10 cellular contexts compared by ENCODE assay signal in the genomic region with DNA sequence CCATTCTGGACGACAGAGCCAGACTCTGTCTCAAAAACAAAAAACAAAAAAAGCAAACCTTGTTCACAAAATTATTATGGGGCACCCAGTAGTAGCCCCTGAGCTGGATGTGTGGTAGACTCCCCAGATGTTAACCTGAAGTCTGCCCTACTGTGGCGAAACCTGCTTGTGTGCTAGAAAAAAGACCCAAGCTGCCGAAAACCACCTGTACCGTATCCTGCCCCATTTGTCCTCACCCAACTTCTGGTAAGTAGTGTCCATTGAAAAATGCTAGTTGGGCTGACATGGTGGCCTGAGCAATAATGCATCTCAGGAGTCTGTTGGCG. TPM values are rescaled to one million over a fixed set of nuclear protein-coding genes. Genes with fewer than 3 reads are reported as not detected.
DNase-seq lines count a peak whose midpoint lies in the region; ATAC-seq, FAIRE-seq and TF ChIP-seq lines count a peak whose summit lies in the region.
"Had no signal": no experiment of that assay in that cellular context is flagged by ENCODE, and none has a peak within 500 bp of the region (broad histone marks: within the 10 kb centered on the region; RNA-seq: fewer than 3 reads in every experiment).

No MANE protein-coding gene starts in this region.

- ATAC-seq in GM18867 (IDR thresholded peaks at IDR 0.05; ENCODE audit: unreplicated experiment), result peak; percentile 52
- ATAC-seq in GM23338, result no peak
- peak; percentile 26 for ATAC-seq in HG03571 (IDR thresholded peaks at IDR 0.05; ENCODE audit: unreplicated experiment)
- ATAC-seq in memory B cell (ENCODE audit: low read depth), result peak; percentile 19
- ATAC-seq in pancreas, result no peak

- FAIRE-seq in pancreas (lab: Jason Lieb, UNC), result no peak
- FAIRE-seq: endothelial cell of umbilical vein had no signal

- H3K9me3 Mint-ChIP-seq in GM23338 (no peaks in the 10 kb centered on the region), memory B cell (no peaks in the 10 kb centered on the region)

- in situ Hi-C loops in G401 (cut with HindIII; ENCODE audit: low sequenced_read_pairs), result no loop called here

- H3K36me3 Mint-ChIP-seq in GM23338 (ENCODE audit: low read depth) (peaks cover 38% of the 10 kb centered on the region), memory B cell (no peaks in the 10 kb centered on the region)

- TF ChIP-seq CTCF in GM23338 (conservative IDR thresholded peaks at IDR 0.05; ENCODE audit: low read depth in 2 of 2) (no peak), pancreas (IDR thresholded peaks at IDR 0.05) (no peak)

- H3K4me1 Mint-ChIP-seq in GM23338, result peaks cover 44% of the 10 kb centered on the region
- peaks cover 33% of the 10 kb centered on the region for H3K4me1 Mint-ChIP-seq in memory B cell

- peaks cover 43% of the 10 kb centered on the region for H3K4me1 ChIP-seq in GM23338 (ENCODE audit: insufficient read depth)
- H3K4me1 ChIP-seq in pancreas, result no peaks in the 10 kb centered on the region

- 0 out of 2 replicates have a peak, but pooled peaks cover 5% of the 10 kb centered on the region for H4K20me1 ChIP-seq in GM23338 (replicated peaks; ENCODE audit: insufficient read depth)

- H2AFZ ChIP-seq in GM23338, result no peak overlapping the region

- peaks cover 47% of the 10 kb centered on the region for H3K79me2 ChIP-seq in GM23338 (replicated peaks; ENCODE audit: insufficient read depth)

- intact Hi-C loops in pancreas (cut with DNase I), result no loop called here

- peaks cover 19% of the 10 kb centered on the region for H3K36me3 ChIP-seq in GM23338 (ENCODE audit: insufficient read depth)
- H3K36me3 ChIP-seq in pancreas, result no peaks in the 10 kb centered on the region

- H3K4me3 ChIP-seq in GM23338 (no peak overlapping the region), pancreas (no peak overlapping the region)

- no peak for DNase-seq in GM23338 (ENCODE audit: low spot score)
- no peak for DNase-seq in memory B cell (ENCODE audit: low spot score in 2 of 2)
- DNase-seq in GOT3 (lab: John Stamatoyannopoulos, UW), result no peak
- DNase-seq in pancreas, result no peak
- no peak for DNase-seq in hepatic stellate cell (ENCODE audit: low spot score)
- DNase-seq in G401 (ENCODE audit: low spot score), result no peak
- DNase-seq: NCI-H69 had no signal

- H3K27ac Mint-ChIP-seq in GM23338 (no peak overlapping the region), memory B cell (peak overlapping the region; percentile 12)

- H3K9me3 ChIP-seq in pancreas, result no peaks in the 10 kb centered on the region

- 89 to 93% methylated on average over 5 of the region's 5 CpGs for WGBS in pancreas, 2 donors

- no peaks in the 10 kb centered on the region for H3K27me3 ChIP-seq in GM23338 (ENCODE audit: insufficient read depth)
- H3K27me3 ChIP-seq in pancreas, result no peaks in the 10 kb centered on the region

- H3K4me3 Mint-ChIP-seq in GM23338, result no peak overlapping the region
- H3K4me3 Mint-ChIP-seq in memory B cell, result peak overlapping the region; percentile 60

- H3K27ac ChIP-seq in GM23338 (ENCODE audit: low read depth), result peak overlapping the region; percentile 59; the same call in 1 of the 2 replicates
- H3K27ac ChIP-seq in pancreas, result no peak overlapping the region

- no peaks in the 10 kb centered on the region for H3K9me2 ChIP-seq in GM23338 (ENCODE audit: insufficient read depth)

- no peak overlapping the region for H3K4me2 ChIP-seq in GM23338

- peaks cover 19% of the 10 kb centered on the region; the same call in 1 of the 2 replicates for H3F3A ChIP-seq in GM23338 (replicated peaks; ENCODE audit: low read depth)

- H3K27me3 Mint-ChIP-seq in GM23338 (ENCODE audit: insufficient read depth, low read depth, poor library complexity) (no peaks in the 10 kb centered on the region), memory B cell (peaks cover 5% of the 10 kb centered on the region)

TF ChIP-seq in GM23338, 12 proteins besides CTCF, POLR2A, EP300 and RAD21:
- TF ChIP-seq EZH2 (IDR thresholded peaks at IDR 0.05; ENCODE audit: low read depth, unreplicated experiment) (no peak), EZH2phosphoT487 (IDR thresholded peaks at IDR 0.05; ENCODE audit: unreplicated experiment) (no peak), ZNF331 (CRISPR knock-in tag; IDR thresholded peaks at IDR 0.05; ENCODE audit: low read depth) (no peak), NANOG (IDR thresholded peaks at IDR 0.05; ENCODE audit: borderline replicate concordance) (no peak), JUNB (IDR thresholded peaks at IDR 0.05; ENCODE audit: unreplicated experiment) (no peak)
- TF ChIP-seq, protein P1, sequence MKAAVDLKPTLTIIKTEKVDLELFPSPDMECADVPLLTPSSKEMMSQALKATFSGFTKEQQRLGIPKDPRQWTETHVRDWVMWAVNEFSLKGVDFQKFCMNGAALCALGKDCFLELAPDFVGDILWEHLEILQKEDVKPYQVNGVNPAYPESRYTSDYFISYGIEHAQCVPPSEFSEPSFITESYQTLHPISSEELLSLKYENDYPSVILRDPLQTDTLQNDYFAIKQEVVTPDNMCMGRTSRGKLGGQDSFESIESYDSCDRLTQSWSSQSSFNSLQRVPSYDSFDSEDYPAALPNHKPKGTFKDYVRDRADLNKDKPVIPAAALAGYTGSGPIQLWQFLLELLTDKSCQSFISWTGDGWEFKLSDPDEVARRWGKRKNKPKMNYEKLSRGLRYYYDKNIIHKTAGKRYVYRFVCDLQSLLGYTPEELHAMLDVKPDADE (IDR thresholded peaks at IDR 0.05), result no peak

RNA-seq across cellular contexts. Expression of a gene that starts 9.1 kb away (rescaled TPM):
- total RNA-seq in GM23338 (2014; rRNA removed; shearing (Covaris generic)), result 98.2 and 120 TPM in 2 replicates
- polyA plus RNA-seq in GM23338 (2016; fragmentation: Nextera tagmentation; extraction: Ambion mirVana) (103 and 108 TPM in 2 replicates), pancreas (1 to 10 TPM in 1 of 2 donors, under 1 TPM in 1; 0.65 to 1.5 TPM)
- total RNA-seq in pancreas, result 1 to 10 TPM in 4 of 6 donors, under 1 TPM in 2; 0.35 to 3.2 (median 1.2) TPM
- 63.3 and 67.3 TPM in 2 replicates for total RNA-seq in G401 (2014; rRNA removed; shearing (Covaris generic))

Comparison
In these comparisons a context has a peak if more than half of its experiments do, and no peak if none do; other contexts are left out.
1. ATAC-seq: peak in GM18867 (single experiment), HG03571 (single experiment) and memory B cell (single experiment); none in GM23338 (single experiment) and pancreas (0 of 4).
2. RNA of a gene that starts 9.1 kb away (total RNA-seq): 98.2 to 120 TPM in GM23338 and 63.3 to 67.3 TPM in G401; 0.35 to 3.2 TPM in pancreas; every median in the first group is over 10 times any median in the second.